In genomic region chr10:104351067-104351681, GRCh38 we compare ENCODE assay signal across 12 cellular contexts. TPM values are rescaled to one million over a fixed set of nuclear protein-coding genes. Genes with fewer than 3 reads are reported as not detected.
DNase-seq lines count a peak whose midpoint lies in the region; ATAC-seq and TF ChIP-seq lines count a peak whose summit lies in the region.
"Had no signal": no experiment of that assay in that cellular context is flagged by ENCODE, and none has a peak within 500 bp of the region (broad histone marks: within the 10 kb centered on the region; RNA-seq: fewer than 3 reads in every experiment).

No MANE protein-coding gene starts in this region.

- H4K8ac ChIP-seq in IMR-90 (ENCODE audit: low read depth in 2 of 2, low read length in 2 of 2), result no peak overlapping the region

- in situ Hi-C loops in IMR-90 (cut with MboI; ENCODE audit: low sequenced_read_pairs), result no loop called here

- H2BK15ac ChIP-seq in IMR-90 (ENCODE audit: low read depth, low read length), result no peak overlapping the region

- no peak overlapping the region for H2BK20ac ChIP-seq in IMR-90 (ENCODE audit: low read depth, low read length)

- peaks cover 5% of the 10 kb centered on the region; the same call in 1 of the 2 replicates for H3K9me1 ChIP-seq in IMR-90 (ENCODE audit: insufficient read depth, low read length)

- 0 out of 2 replicates have a peak overlapping the region, but pooled peaks have one; percentile 21 for H3K4ac ChIP-seq in IMR-90 (ENCODE audit: low read depth, low read length)

- H3K4me1 Mint-ChIP-seq in activated T-helper 17 cell treated with anti-CD3 and anti-CD28 coated beads, Interleukin-2, amount 50 U/mL, for 72 hours, result peaks cover 6% of the 10 kb centered on the region
- H3K4me1 Mint-ChIP-seq in MCF 10A (ENCODE audit: insufficient read depth, unreplicated experiment), result peaks cover 13% of the 10 kb centered on the region
- H3K4me1 Mint-ChIP-seq: neural crest cell had no signal

- H3K14ac ChIP-seq in IMR-90 (replicated peaks; ENCODE audit: low read depth, low read length), result no peak overlapping the region

- BruUV-seq in IMR-90 (replicated peaks; lab: Mats Ljungman, UMichigan), result no TSS peak
- no TSS peak for BruUV-seq in MCF 10A (replicated peaks; lab: Mats Ljungman, UMichigan)

- H2AK5ac ChIP-seq in IMR-90 (ENCODE audit: low read depth, low read length), result 0 out of 2 replicates have a peak overlapping the region, but pooled peaks have one; percentile 13

- H3K27me3 ChIP-seq in IMR-90 (ENCODE audit: control insufficient read depth, insufficient read depth, low read length), result peaks cover 3% of the 10 kb centered on the region; the same call in 1 of the 2 replicates
- no peaks in the 10 kb centered on the region for H3K27me3 ChIP-seq in lung (ENCODE audit: control insufficient read depth, insufficient read depth)

- no peak overlapping the region for H3K9ac ChIP-seq in IMR-90 (ENCODE audit: low read depth, low read length)

- H3K36me3 ChIP-seq in IMR-90 (ENCODE audit: control insufficient read depth, insufficient read depth, low read length) (no peaks in the 10 kb centered on the region), lung (ENCODE audit: control insufficient read depth in 2 of 2, insufficient read depth in 2 of 2, low read length in 2 of 2) (no peaks in the 10 kb centered on the region)

- no peak overlapping the region for H3K18ac ChIP-seq in IMR-90 (ENCODE audit: low read depth, low read length)

- ATAC-seq in IMR-90 (ENCODE audit: low read depth) (no peak; the same call in 1 of the 2 replicates), lung (ENCODE audit: insufficient read depth, low FRiP score) (peak; percentile 14)
- ATAC-seq in activated T-helper 17 cell treated with anti-CD3 and anti-CD28 coated beads, Interleukin-2, amount 50 U/mL, for 72 hours (replicated peaks), result peak; percentile 77
- ATAC-seq: WTC11 had no signal

- H3K56ac ChIP-seq in IMR-90 (ENCODE audit: extremely low read depth, insufficient read depth, low read length), result no peak overlapping the region

- no peaks in the 10 kb centered on the region for H3K9me3 Mint-ChIP-seq in activated T-helper 17 cell treated with anti-CD3 and anti-CD28 coated beads, Interleukin-2, amount 50 U/mL, for 72 hours
- H3K9me3 Mint-ChIP-seq in MCF 10A (ENCODE audit: unreplicated experiment), result no peaks in the 10 kb centered on the region
- H3K9me3 Mint-ChIP-seq: neural crest cell, WTC11 had no signal

- POLR2A ChIA-PET in IMR-90 (lab: Charles Lee; ENCODE audit: unreplicated experiment) (no interaction called here), MCF 10A (lab: Yijun Ruan, JAX) (interaction anchor here (0.7 to 6.9 kb wide), 13 partner anchors 13 to 96 kb away, joined by 3 to 95 read pairs (median 4); partner anchors contain the start of gene ITPRIP)

- no peaks in the 10 kb centered on the region for H3K36me3 Mint-ChIP-seq in activated T-helper 17 cell treated with anti-CD3 and anti-CD28 coated beads, Interleukin-2, amount 50 U/mL, for 72 hours (ENCODE audit: low read depth)
- H3K36me3 Mint-ChIP-seq in MCF 10A (ENCODE audit: insufficient read depth, unreplicated experiment), result no peaks in the 10 kb centered on the region
- H3K36me3 Mint-ChIP-seq: WTC11 had no signal

- H3K9me3 ChIP-seq in IMR-90 (ENCODE audit: control insufficient read depth, insufficient read depth, low read length), result no peaks in the 10 kb centered on the region
- no peaks in the 10 kb centered on the region for H3K9me3 ChIP-seq in lung (ENCODE audit: control insufficient read depth in 2 of 2, insufficient read depth in 1 of 2, low read length in 1 of 2)

- intact Hi-C loops in IMR-90 (cut with micrococcal nuclease), result loop anchor here (5.0 kb wide), 2 partner anchors 229 to 464 kb away; partner anchors contain the start of gene SFR1
- intact Hi-C loops in MCF 10A (cut with micrococcal nuclease), result loop anchor here (5.0 kb wide), 3 partner anchors 229 to 304 kb away; partner anchors contain the start of gene SFR1

- H3K27ac ChIP-seq in IMR-90 (ENCODE audit: insufficient read depth, low read length), result no peak overlapping the region
- peak overlapping the region in 1 of 2 donors; percentile 88 for H3K27ac ChIP-seq in lung (ENCODE audit: low read depth in 1 of 2, low read length in 1 of 2)

- peak overlapping the region; percentile 36; the same call in 1 of the 2 replicates for H2BK120ac ChIP-seq in IMR-90 (ENCODE audit: low read depth, low read length)

- H3K4me2 ChIP-seq in IMR-90 (ENCODE audit: low read depth, low read length), result no peak overlapping the region

- no peak overlapping the region for H4K91ac ChIP-seq in IMR-90 (ENCODE audit: insufficient read depth, low read depth, low read length)

- no peak overlapping the region for H3K4me3 Mint-ChIP-seq in activated T-helper 17 cell treated with anti-CD3 and anti-CD28 coated beads, Interleukin-2, amount 50 U/mL, for 72 hours
- H3K4me3 Mint-ChIP-seq in MCF 10A (ENCODE audit: unreplicated experiment), result no peak overlapping the region
- H3K4me3 Mint-ChIP-seq: neural crest cell, WTC11 had no signal

- no peak overlapping the region for H2AK9ac ChIP-seq in IMR-90 (replicated peaks; ENCODE audit: low read depth, low read length, poor library complexity)

- no peak overlapping the region for H3K27ac Mint-ChIP-seq in activated T-helper 17 cell treated with anti-CD3 and anti-CD28 coated beads, Interleukin-2, amount 50 U/mL, for 72 hours
- H3K27ac Mint-ChIP-seq in MCF 10A (ENCODE audit: low read depth, unreplicated experiment), result no peak overlapping the region
- H3K27ac Mint-ChIP-seq: WTC11 had no signal

- H3K4me1 ChIP-seq in IMR-90 (ENCODE audit: control insufficient read depth, insufficient read depth, low read length), result peaks cover 7% of the 10 kb centered on the region; the same call in 1 of the 2 replicates
- peaks cover 8 to 10% of the 10 kb centered on the region in 2 donors for H3K4me1 ChIP-seq in lung (ENCODE audit: control insufficient read depth in 2 of 2, insufficient read depth in 2 of 2, low read length in 2 of 2)

- H3K79me1 ChIP-seq in IMR-90 (ENCODE audit: low read depth in 1 of 2, low read length in 2 of 2), result no peaks in the 10 kb centered on the region; a peak in 1 of 4 replicates

- H4K20me1 ChIP-seq in IMR-90 (ENCODE audit: insufficient read depth, low read length), result no peaks in the 10 kb centered on the region

- TF ChIP-seq POLR2A in IMR-90 (IDR thresholded peaks at IDR 0.05; ENCODE audit: low read depth, low read length), result no peak

- peak overlapping the region; percentile 35 for H2AFZ ChIP-seq in IMR-90 (replicated peaks; ENCODE audit: low read length, poor library complexity)

- no peak overlapping the region for H3K23ac ChIP-seq in IMR-90 (ENCODE audit: low read depth, low read length)

- TF ChIP-seq CTCF in IMR-90 (conservative IDR thresholded peaks at IDR 0.05; ENCODE audit: low read depth, low read length) (no peak), lung (IDR thresholded peaks at IDR 0.05; ENCODE audit: control extremely low read depth, extremely low read depth) (no peak), MCF 10A (IDR thresholded peaks at IDR 0.05; ENCODE audit: unreplicated experiment) (no peak)

- TF ChIP-seq RAD21 in IMR-90 (IDR thresholded peaks at IDR 0.05; ENCODE audit: low read length), result no peak

- DNase-seq in GM03348 (ENCODE audit: low spot score) (peak; percentile 57), IMR-90 (peak; percentile 75), lung (ENCODE audit: low spot score) (no peak), NCI-H446 treated with DMSO at 0.1 percent for 48 hours (lab: John Stamatoyannopoulos, UW) (no peak), epidermal melanocyte (ENCODE audit: insufficient read length, low spot score) (no peak), MCF 10A (ENCODE audit: unreplicated experiment) (no peak)
- DNase-seq in effector CD4-positive, alpha-beta T cell, result no peak
- DNase-seq: effector CD8-positive, alpha-beta T cell; NCI-H1436 treated with DMSO at 0.1 percent for 48 hours had no signal

- CTCF ChIA-PET in IMR-90 (lab: Yijun Ruan, JAX) (interaction anchor here (0.8 to 2.1 kb wide), 7 partner anchors 46 to 77 kb away, joined by 3 to 17 read pairs (median 6); no protein-coding TSS in a partner anchor), MCF 10A (lab: Yijun Ruan, JAX) (interaction anchor here (0.5 to 12.3 kb wide), 35 partner anchors 9 to 1392 kb away, joined by 3 to 406 read pairs (median 5); partner anchors contain the start of genes GSTO1 and ITPRIP)

- dilution Hi-C loops in IMR-90 (cut with HindIII; ENCODE audit: low sequenced_read_pairs, unreplicated experiment), result no loop called here

- no peaks in the 10 kb centered on the region for H3K27me3 Mint-ChIP-seq in activated T-helper 17 cell treated with anti-CD3 and anti-CD28 coated beads, Interleukin-2, amount 50 U/mL, for 72 hours
- H3K27me3 Mint-ChIP-seq in MCF 10A (ENCODE audit: insufficient read depth, unreplicated experiment), result no peaks in the 10 kb centered on the region

- H3K4me3 ChIP-seq in IMR-90 (ENCODE audit: insufficient read depth, low read depth, low read length) (no peak overlapping the region), lung (no peak overlapping the region)

- H4K5ac ChIP-seq in IMR-90 (ENCODE audit: low read depth, low read length), result no peak overlapping the region

- no CpG with 5 or more reads among the region's 1 CpG for WGBS in IMR-90 (ENCODE audit: extremely low coverage in 2 of 2, insufficient read length in 1 of 2), 2 experiments
- 14 to 32% methylated on average over 1 of the region's 1 CpG for WGBS in lung, 2 donors

- H2BK5ac ChIP-seq in IMR-90 (ENCODE audit: low read depth, low read length, poor library complexity, severe bottlenecking), result peak overlapping the region; percentile 28

TF ChIP-seq in IMR-90, 13 proteins besides CTCF, POLR2A, EP300 and RAD21 (continues in another document):
- TF ChIP-seq FOS (IDR thresholded peaks at IDR 0.05; ENCODE audit: low read depth, low read length), result peak; percentile 23; the same call in 1 of the 2 replicates

RNA-seq across cellular contexts. Expression of gene CFAP58, which starts 2.5 kb away (rescaled TPM):
- total RNA-seq in IMR-90 (2012; rRNA removed) (0.36 and 0.83 TPM in 2 replicates), lung (1 to 10 TPM; 5.0 to 5.4 TPM), MCF 10A (2022) (0.89 and 1.1 TPM in 2 replicates)
- polyA plus RNA-seq in IMR-90 (2012; rRNA removed) (0.57 and 0.72 TPM in 2 replicates), lung (1 to 10 TPM; 1.4 to 2.2 TPM)
- polyA plus RNA-seq in IMR-90 (2012; cell fraction: cytosol; rRNA removed), result 0.03 and 0.09 TPM in 2 replicates
- 0.14 and 1.3 TPM in 2 replicates for polyA plus RNA-seq in IMR-90 (2012; cell fraction: nucleus; rRNA removed; ENCODE audit: low replicate concordance)
- total RNA-seq in activated T-helper 17 cell treated with anti-CD3 and anti-CD28 coated beads, Interleukin-2, amount 50 U/mL, for 72 hours, result 1 to 10 TPM; 1.3 to 2.2 TPM

RNA-seq across cellular contexts. Expression of gene ITPRIP, which starts 12.9 kb away (rescaled TPM):
- total RNA-seq in IMR-90 (2012; rRNA removed) (7.2 and 7.5 TPM in 2 replicates), lung (10 to 100 TPM; 23.8 to 36.0 TPM), MCF 10A (2022) (29.4 and 29.8 TPM in 2 replicates)
- polyA plus RNA-seq in IMR-90 (2012; rRNA removed) (31.9 and 38.1 TPM in 2 replicates), lung (10 to 100 TPM; 21.7 to 44.7 TPM)
- 24.7 and 46.9 TPM in 2 replicates for polyA plus RNA-seq in IMR-90 (2012; cell fraction: cytosol; rRNA removed)
- polyA plus RNA-seq in IMR-90 (2012; cell fraction: nucleus; rRNA removed; ENCODE audit: low replicate concordance), result 64.8 and 65.2 TPM in 2 replicates
- 10 to 100 TPM; 10.1 to 19.1 TPM for total RNA-seq in activated T-helper 17 cell treated with anti-CD3 and anti-CD28 coated beads, Interleukin-2, amount 50 U/mL, for 72 hours

Comparison
In these comparisons a context has a peak if more than half of its experiments do, and no peak if none do; other contexts are left out.
1. DNase-seq: peak in GM03348 (single experiment) and IMR-90 (single experiment); none in lung (single experiment), NCI-H446 treated with DMSO at 0.1 percent for 48 hours (single experiment), effector CD4-positive, alpha-beta T cell (single experiment), epidermal melanocyte (single experiment) and MCF 10A (single experiment).